Comparison of ENCODE assay signal across 30 cellular contexts in genomic region chr2:989766-990467, GRCh38. TPM values are rescaled to one million over a fixed set of nuclear protein-coding genes. Genes with fewer than 3 reads are reported as not detected.
A peak's percentile ranks its signal among the peaks of the same experiment; 100 is the strongest.
DNase-seq lines count a peak whose midpoint lies in the region; ATAC-seq and TF ChIP-seq lines count a peak whose summit lies in the region.
"Had no signal": no experiment of that assay in that cellular context is flagged by ENCODE, and none has a peak within 500 bp of the region (broad histone marks: within the 10 kb centered on the region; RNA-seq: fewer than 3 reads in every experiment).

No MANE protein-coding gene starts in this region.

- H3K9me2 ChIP-seq in GM23338 (ENCODE audit: insufficient read depth) (no peaks in the 10 kb centered on the region), hepatocyte (replicated peaks; ENCODE audit: insufficient read depth) (no peaks in the 10 kb centered on the region)

- H3K36me3 Mint-ChIP-seq in GM23338 (ENCODE audit: low read depth), result peaks cover 14% of the 10 kb centered on the region
- H3K36me3 Mint-ChIP-seq: IgD-negative memory B cell, T-cell had no signal

- WGBS in hepatocyte (ENCODE audit: low lambda C conversion rate, missing lambda C conversion rate), result 41% methylated on average over 8 of the region's 8 CpGs

- no peak overlapping the region for H3K4me3 Mint-ChIP-seq in GM23338
- H3K4me3 Mint-ChIP-seq: CD4-positive, alpha-beta T cell; HFFc6; IgD-negative memory B cell; T-cell had no signal

- H3K4me2 ChIP-seq in GM23338 (no peak overlapping the region), hepatocyte (peak overlapping the region; percentile 37), osteoblast (ENCODE audit: insufficient read depth, low read length) (no peak overlapping the region)
- H3K4me2 ChIP-seq: A549; BLaER1 treated with 17β-estradiol and CSF1 and Interleukin-3, amounts not matched to agents 10 nM and 100 nM; KMS-11 had no signal

- TF ChIP-seq CTCF in GM23338 (conservative IDR thresholded peaks at IDR 0.05; ENCODE audit: low read depth in 2 of 2) (no peak), hepatocyte (IDR thresholded peaks at IDR 0.05; ENCODE audit: poor library complexity) (no peak), osteoblast (IDR thresholded peaks at IDR 0.05; ENCODE audit: extremely low read depth, low read depth, low read length) (no peak)

- no peaks in the 10 kb centered on the region for H3F3A ChIP-seq in GM23338 (replicated peaks; ENCODE audit: low read depth)

- H3K27ac Mint-ChIP-seq in GM23338, result no peak overlapping the region; the same call in 1 of the 2 replicates
- H3K27ac Mint-ChIP-seq: CD4-positive, alpha-beta T cell; HFFc6; IgD-negative memory B cell; T-cell had no signal

- no peak overlapping the region for H2AFZ ChIP-seq in GM23338
- no peak overlapping the region for H2AFZ ChIP-seq in hepatocyte
- no peak overlapping the region for H2AFZ ChIP-seq in osteoblast (ENCODE audit: low read length)

- H3K4me3 ChIP-seq in GM23338 (no peak overlapping the region), hepatocyte (no peak overlapping the region), osteoblast (ENCODE audit: insufficient read depth, low read length) (no peak overlapping the region)
- H3K4me3 ChIP-seq: A549; BLaER1 treated with 17β-estradiol and CSF1 and Interleukin-3, amounts not matched to agents 10 nM and 100 nM; HAP-1; SJSA1 had no signal

- H3K9me3 ChIP-seq in hepatocyte (ENCODE audit: low read depth), result no peaks in the 10 kb centered on the region
- H3K9me3 ChIP-seq in osteoblast (ENCODE audit: low read depth, low read length), result no peaks in the 10 kb centered on the region
- H3K9me3 ChIP-seq: A549; BLaER1 treated with 17β-estradiol and CSF1 and Interleukin-3, amounts not matched to agents 10 nM and 100 nM; SJSA1 had no signal

- no peaks in the 10 kb centered on the region for H3K9me3 Mint-ChIP-seq in GM23338
- H3K9me3 Mint-ChIP-seq: CD4-positive, alpha-beta T cell; IgD-negative memory B cell; T-cell had no signal

- H3K36me3 ChIP-seq in GM23338 (ENCODE audit: insufficient read depth), result no peaks in the 10 kb centered on the region
- H3K36me3 ChIP-seq in hepatocyte (replicated peaks; ENCODE audit: insufficient read depth, low read depth), result no peaks in the 10 kb centered on the region
- no peaks in the 10 kb centered on the region for H3K36me3 ChIP-seq in osteoblast (ENCODE audit: insufficient read depth, low read length)
- H3K36me3 ChIP-seq: BLaER1 treated with 17β-estradiol and CSF1 and Interleukin-3, amounts not matched to agents 10 nM and 100 nM; HAP-1; SJSA1 had no signal

- H4K20me1 ChIP-seq in GM23338 (replicated peaks; ENCODE audit: insufficient read depth) (peaks cover 38% of the 10 kb centered on the region), hepatocyte (ENCODE audit: insufficient read depth, poor library complexity, severe bottlenecking) (no peaks in the 10 kb centered on the region), osteoblast (ENCODE audit: insufficient read depth, low read length) (no peaks in the 10 kb centered on the region)
- H4K20me1 ChIP-seq: BLaER1 treated with 17β-estradiol and CSF1 and Interleukin-3, amounts not matched to agents 10 nM and 100 nM had no signal

- H3K27ac ChIP-seq in GM23338 (ENCODE audit: low read depth) (no peak overlapping the region), hepatocyte (no peak overlapping the region), osteoblast (ENCODE audit: low read depth, low read length) (no peak overlapping the region)
- H3K27ac ChIP-seq: A549; BLaER1 treated with 17β-estradiol and CSF1 and Interleukin-3, amounts not matched to agents 10 nM and 100 nM; KMS-11; SJSA1 had no signal

- H3K4me1 ChIP-seq in GM23338 (ENCODE audit: insufficient read depth), result peaks cover 10% of the 10 kb centered on the region; the same call in 1 of the 2 replicates
- no peaks in the 10 kb centered on the region for H3K4me1 ChIP-seq in hepatocyte (ENCODE audit: insufficient read depth)
- H3K4me1 ChIP-seq in osteoblast (ENCODE audit: insufficient read depth, low read length), result no peaks in the 10 kb centered on the region
- H3K4me1 ChIP-seq: A549, SJSA1 had no signal

- DNase-seq in GM23338 (ENCODE audit: low spot score) (no peak), LHCN-M2 (ENCODE audit: low read depth) (peak; percentile 9), hepatocyte (ENCODE audit: low spot score) (peak; percentile 53), osteoblast (ENCODE audit: insufficient read length, low spot score, missing footprints) (peak; percentile 65), NCI-H82 (lab: John Stamatoyannopoulos, UW) (no peak)
- DNase-seq: AML-193; CD4-positive, alpha-beta T cell; DMS 273 treated with DMSO at 0.1 percent for 48 hours; DMS79; GF-D8; HFFc6; NCI-H1092 treated with DMSO at 0.1 percent for 48 hours; NCI-H1436 treated with DMSO at 0.1 percent for 48 hours; NCI-H1930; NCI-H446; NCI-H524 treated with DMSO at 0.1 percent for 48 hours; NCI-H774; NK-92 treated with Interleukin-12 subunit alpha and Interleukin-12 subunit beta, amount 100 ng/mL, for 24 hours; PC-3; T-cell had no signal

- peaks cover 25% of the 10 kb centered on the region for H3K4me1 Mint-ChIP-seq in GM23338
- H3K4me1 Mint-ChIP-seq: IgD-negative memory B cell had no signal

- no peaks in the 10 kb centered on the region for H3K27me3 ChIP-seq in GM23338 (ENCODE audit: insufficient read depth)
- no peaks in the 10 kb centered on the region for H3K27me3 ChIP-seq in hepatocyte
- H3K27me3 ChIP-seq in osteoblast (ENCODE audit: insufficient read depth, low read length), result no peaks in the 10 kb centered on the region
- H3K27me3 ChIP-seq: BLaER1 treated with 17β-estradiol and CSF1 and Interleukin-3, amounts not matched to agents 10 nM and 100 nM; SJSA1 had no signal

- peaks cover 92% of the 10 kb centered on the region for H3K79me2 ChIP-seq in GM23338 (replicated peaks; ENCODE audit: insufficient read depth)
- H3K79me2 ChIP-seq in hepatocyte, result no peaks in the 10 kb centered on the region
- H3K79me2 ChIP-seq in osteoblast (ENCODE audit: insufficient read depth, low read length), result no peaks in the 10 kb centered on the region

- ATAC-seq in GM23338 (peak; percentile 63), GM21390 (IDR thresholded peaks at IDR 0.05; ENCODE audit: unreplicated experiment) (no peak), HG02884 (IDR thresholded peaks at IDR 0.05; ENCODE audit: unreplicated experiment) (no peak), GM18511 (IDR thresholded peaks at IDR 0.05; ENCODE audit: unreplicated experiment) (no peak)
- ATAC-seq: A549, PC-3, T-cell had no signal

- H3K27me3 Mint-ChIP-seq in GM23338 (ENCODE audit: insufficient read depth, low read depth, poor library complexity), result peaks cover 2% of the 10 kb centered on the region

TF ChIP-seq in GM23338, 12 proteins besides CTCF, POLR2A, EP300 and RAD21 (continues in another document):
- TF ChIP-seq JUNB (IDR thresholded peaks at IDR 0.05; ENCODE audit: unreplicated experiment), result no peak
- TF ChIP-seq ZNF114 (CRISPR knock-in tag; IDR thresholded peaks at IDR 0.05), result no peak
- TF ChIP-seq STAT1 (IDR thresholded peaks at IDR 0.05; ENCODE audit: unreplicated experiment), result no peak
- TF ChIP-seq, protein P1, sequence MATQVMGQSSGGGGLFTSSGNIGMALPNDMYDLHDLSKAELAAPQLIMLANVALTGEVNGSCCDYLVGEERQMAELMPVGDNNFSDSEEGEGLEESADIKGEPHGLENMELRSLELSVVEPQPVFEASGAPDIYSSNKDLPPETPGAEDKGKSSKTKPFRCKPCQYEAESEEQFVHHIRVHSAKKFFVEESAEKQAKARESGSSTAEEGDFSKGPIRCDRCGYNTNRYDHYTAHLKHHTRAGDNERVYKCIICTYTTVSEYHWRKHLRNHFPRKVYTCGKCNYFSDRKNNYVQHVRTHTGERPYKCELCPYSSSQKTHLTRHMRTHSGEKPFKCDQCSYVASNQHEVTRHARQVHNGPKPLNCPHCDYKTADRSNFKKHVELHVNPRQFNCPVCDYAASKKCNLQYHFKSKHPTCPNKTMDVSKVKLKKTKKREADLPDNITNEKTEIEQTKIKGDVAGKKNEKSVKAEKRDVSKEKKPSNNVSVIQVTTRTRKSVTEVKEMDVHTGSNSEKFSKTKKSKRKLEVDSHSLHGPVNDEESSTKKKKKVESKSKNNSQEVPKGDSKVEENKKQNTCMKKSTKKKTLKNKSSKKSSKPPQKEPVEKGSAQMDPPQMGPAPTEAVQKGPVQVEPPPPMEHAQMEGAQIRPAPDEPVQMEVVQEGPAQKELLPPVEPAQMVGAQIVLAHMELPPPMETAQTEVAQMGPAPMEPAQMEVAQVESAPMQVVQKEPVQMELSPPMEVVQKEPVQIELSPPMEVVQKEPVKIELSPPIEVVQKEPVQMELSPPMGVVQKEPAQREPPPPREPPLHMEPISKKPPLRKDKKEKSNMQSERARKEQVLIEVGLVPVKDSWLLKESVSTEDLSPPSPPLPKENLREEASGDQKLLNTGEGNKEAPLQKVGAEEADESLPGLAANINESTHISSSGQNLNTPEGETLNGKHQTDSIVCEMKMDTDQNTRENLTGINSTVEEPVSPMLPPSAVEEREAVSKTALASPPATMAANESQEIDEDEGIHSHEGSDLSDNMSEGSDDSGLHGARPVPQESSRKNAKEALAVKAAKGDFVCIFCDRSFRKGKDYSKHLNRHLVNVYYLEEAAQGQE (IDR thresholded peaks at IDR 0.05; ENCODE audit: unreplicated experiment), result no peak

RNA-seq across cellular contexts. Expression of gene SNTG2, which starts 39.3 kb away (rescaled TPM):
- total RNA-seq in GM23338 (2014; rRNA removed; shearing (Covaris generic)), result 56.0 and 60.4 TPM in 2 replicates
- polyA plus RNA-seq in GM23338 (2016; fragmentation: Nextera tagmentation; extraction: Ambion mirVana) (21.6 and 27.5 TPM in 2 replicates), hepatocyte (not detected in 2 replicates)
- total RNA-seq in LHCN-M2 (2014; rRNA removed) (not detected in 2 replicates), hepatocyte (not detected in 2 replicates), osteoblast (1.4 and 2.1 TPM in 2 replicates)
- polyA plus RNA-seq in LHCN-M2 (2012), result not detected
- total RNA-seq: HFFc6, M059J, PC-3 had no signal
- polyA plus RNA-seq: A549, IgD-negative memory B cell had no signal

Comparison
In these comparisons a context has a peak if more than half of its experiments do, and no peak if none do; other contexts are left out.
1. DNase-seq: peak in LHCN-M2 (single experiment), hepatocyte (single experiment) and osteoblast (single experiment); none in GM23338 (single experiment) and NCI-H82 (single experiment).
2. RNA of gene SNTG2, which starts 39.3 kb away (total RNA-seq): 56.0 to 60.4 TPM in GM23338; 1.4 to 2.1 TPM in osteoblast, not detected in LHCN-M2 and not detected in hepatocyte; every median in the first group is over 10 times any median in the second.